ENCODE assay signal across 15 cellular contexts in genomic region chr6:100382767-100383195, GRCh38.
DNase-seq lines count a peak whose midpoint lies in the region; ATAC-seq and TF ChIP-seq lines count a peak whose summit lies in the region.
"Had no signal": no experiment of that assay in that cellular context is flagged by ENCODE, and none has a peak within 500 bp of the region (broad histone marks: within the 10 kb centered on the region; RNA-seq: fewer than 3 reads in every experiment).

No MANE protein-coding gene starts in this region.

- no peak overlapping the region for H3K4me2 ChIP-seq in Karpas-422 (ENCODE audit: low read depth, low read length, poor library complexity, severe bottlenecking)
- H3K4me2 ChIP-seq: A549 had no signal

- no peaks in the 10 kb centered on the region; the same call in 1 of the 2 replicates for H3K9me3 ChIP-seq in SJCRH30 (replicated peaks)
- no peaks in the 10 kb centered on the region for H3K9me3 ChIP-seq in Karpas-422 (ENCODE audit: low read length)
- H3K9me3 ChIP-seq: A549 had no signal

- H2AFZ ChIP-seq in Karpas-422 (ENCODE audit: low read length): no peak overlapping the region

- H3K4me1 Mint-ChIP-seq in osteocyte (ENCODE audit: unreplicated experiment): peaks cover 19% of the 10 kb centered on the region

- H3K36me3 Mint-ChIP-seq in osteocyte (ENCODE audit: unreplicated experiment): no peaks in the 10 kb centered on the region

- H3K4me1 ChIP-seq in SJCRH30 (peaks cover 9% of the 10 kb centered on the region; the same call in 1 of the 2 replicates), Karpas-422 (ENCODE audit: low read length) (no peaks in the 10 kb centered on the region)
- H3K4me1 ChIP-seq: A549 had no signal

- peak; percentile 46 for DNase-seq in EH (ENCODE audit: low read depth)
- DNase-seq in SJCRH30: peak; percentile 28 to 67
- peak; percentile 2 for DNase-seq in epithelial cell of prostate (ENCODE audit: low read depth, low spot score)
- no peak for DNase-seq in osteocyte (ENCODE audit: extremely low spot score, unreplicated experiment)
- no peak for DNase-seq in Karpas-422
- DNase-seq in brain microvascular endothelial cell: no peak
- DNase-seq: COR-L47, DMS53, KG1, NCI-H1930, NCI-H2171, NCI-H82 had no signal

- H3K27me3 ChIP-seq in SJCRH30 (no peaks in the 10 kb centered on the region), Karpas-422 (ENCODE audit: low read length) (no peaks in the 10 kb centered on the region), brain microvascular endothelial cell (replicated peaks) (no peaks in the 10 kb centered on the region)

- no peaks in the 10 kb centered on the region for H3K9me3 Mint-ChIP-seq in osteocyte (ENCODE audit: unreplicated experiment)

- peak overlapping the region; percentile 64 for H3K27ac Mint-ChIP-seq in osteocyte (ENCODE audit: unreplicated experiment)

- no peak overlapping the region for H3K9ac ChIP-seq in Karpas-422 (ENCODE audit: low read length)

- H3K9me2 ChIP-seq in Karpas-422 (replicated peaks; ENCODE audit: insufficient read depth, low read length): no peaks in the 10 kb centered on the region

- in situ Hi-C loops in brain microvascular endothelial cell (cut with HindIII; ENCODE audit: low pct_ligation_motif_present, low sequenced_read_pairs): no loop called here

- TF ChIP-seq CTCF in osteocyte (IDR thresholded peaks at IDR 0.05) (no peak), brain microvascular endothelial cell (IDR thresholded peaks at IDR 0.05; ENCODE audit: low read depth, low read length, missing control alignments) (no peak)

- no peaks in the 10 kb centered on the region for H4K20me1 ChIP-seq in Karpas-422 (ENCODE audit: insufficient read depth, low read depth, low read length)

- no peaks in the 10 kb centered on the region for H3K27me3 Mint-ChIP-seq in osteocyte (ENCODE audit: unreplicated experiment)

- H3K4me3 ChIP-seq in SJCRH30 (no peak overlapping the region), Karpas-422 (ENCODE audit: low read length) (no peak overlapping the region), brain microvascular endothelial cell (ENCODE audit: low read depth, low read length) (no peak overlapping the region)
- H3K4me3 ChIP-seq: A549 had no signal

- no peak overlapping the region for H3K4me3 Mint-ChIP-seq in osteocyte (ENCODE audit: unreplicated experiment)

- no peaks in the 10 kb centered on the region for H3K36me3 ChIP-seq in SJCRH30
- H3K36me3 ChIP-seq in Karpas-422 (ENCODE audit: insufficient read depth, low read length): no peaks in the 10 kb centered on the region
- H3K36me3 ChIP-seq in brain microvascular endothelial cell (replicated peaks): no peaks in the 10 kb centered on the region

- H3K27ac ChIP-seq in SJCRH30: no peak overlapping the region
- H3K27ac ChIP-seq in epithelial cell of prostate: peak overlapping the region; percentile 7
- H3K27ac ChIP-seq in Karpas-422 (ENCODE audit: low read length): no peak overlapping the region
- no peak overlapping the region for H3K27ac ChIP-seq in brain microvascular endothelial cell
- H3K27ac ChIP-seq: A549, C4-2B had no signal

- H3K79me2 ChIP-seq in Karpas-422 (ENCODE audit: low read length): no peaks in the 10 kb centered on the region

- no peak for ATAC-seq in HG03342 (IDR thresholded peaks at IDR 0.05; ENCODE audit: unreplicated experiment)
- ATAC-seq: A549 had no signal

Comparison
In these comparisons a context has a peak if more than half of its experiments do, and no peak if none do; other contexts are left out.
1. DNase-seq: peak in EH (single experiment), SJCRH30 (2 of 2) and epithelial cell of prostate (single experiment); none in osteocyte (single experiment), Karpas-422 (single experiment) and brain microvascular endothelial cell (single experiment).